ENCODE assay signal across 8 cellular contexts in genomic region chr5:88675758-88676636, GRCh38.
A peak's percentile ranks its signal among the peaks of the same experiment; 100 is the strongest.
DNase-seq lines count a peak whose midpoint lies in the region; ATAC-seq, FAIRE-seq and TF ChIP-seq lines count a peak whose summit lies in the region.

No MANE protein-coding gene starts in this region.

- peaks cover 0 to 7% (median 4%) of the 10 kb centered on the region in 5 donors for H3K36me3 Mint-ChIP-seq in naive thymus-derived CD4-positive, alpha-beta T cell

- H3K27me3 Mint-ChIP-seq in naive thymus-derived CD4-positive, alpha-beta T cell: peaks cover 74 to 94% (median 80%) of the 10 kb centered on the region in 5 donors

- H3K36me3 ChIP-seq in ES-I3 (ENCODE audit: insufficient read depth, low read length): no peaks in the 10 kb centered on the region
- H3K36me3 ChIP-seq in MG63: peaks cover 4% of the 10 kb centered on the region
- H3K36me3 ChIP-seq in naive thymus-derived CD4-positive, alpha-beta T cell (ENCODE audit: control insufficient read depth in 2 of 3, insufficient read depth in 3 of 3, low read length in 3 of 3): no peaks in the 10 kb centered on the region

- peak overlapping the region; percentile 68 to 86 (median 81) for H3K4me3 Mint-ChIP-seq in naive thymus-derived CD4-positive, alpha-beta T cell

- H3K4me1 ChIP-seq in ES-I3 (ENCODE audit: insufficient read depth, low read length): peaks cover 7% of the 10 kb centered on the region
- peaks cover 0 to 7% of the 10 kb centered on the region in 2 donors for H3K4me1 ChIP-seq in naive thymus-derived CD4-positive, alpha-beta T cell (ENCODE audit: control insufficient read depth in 2 of 2, insufficient read depth in 2 of 2, low read length in 2 of 2)

- H3K9me3 ChIP-seq in ES-I3 (ENCODE audit: control insufficient read depth, insufficient read depth, low read length) (no peaks in the 10 kb centered on the region), MG63 (no peaks in the 10 kb centered on the region)
- peaks cover 0 to 2% (median 0%) of the 10 kb centered on the region in 3 experiments for H3K9me3 ChIP-seq in naive thymus-derived CD4-positive, alpha-beta T cell (ENCODE audit: control insufficient read depth in 2 of 3, low read length in 3 of 3)

- no peaks in the 10 kb centered on the region for H3K27me3 ChIP-seq in MG63
- H3K27me3 ChIP-seq in naive thymus-derived CD4-positive, alpha-beta T cell (ENCODE audit: control insufficient read depth in 2 of 2, insufficient read depth in 2 of 2, low read length in 2 of 2): peaks cover 25 to 53% of the 10 kb centered on the region in 2 donors

- H3K4me1 Mint-ChIP-seq in naive thymus-derived CD4-positive, alpha-beta T cell: peaks cover 18 to 50% (median 37%) of the 10 kb centered on the region in 7 donors

- CTCF ChIA-PET in naive thymus-derived CD4-positive, alpha-beta T cell (lab: Charles Lee): no interaction called here

- intact Hi-C loops in naive thymus-derived CD4-positive, alpha-beta T cell (cut with micrococcal nuclease): loop anchor here (1.0 to 2.0 kb wide), 4 partner anchors 10 to 15 kb away; no protein-coding TSS in a partner anchor

- H3K27ac ChIP-seq in naive thymus-derived CD4-positive, alpha-beta T cell (ENCODE audit: low read depth, low read length): no peak overlapping the region

- peak; percentile 36 for ATAC-seq in GM21737 (IDR thresholded peaks at IDR 0.05; ENCODE audit: unreplicated experiment)
- ATAC-seq in SK-N-SH treated with all-trans-retinoic acid at 6 μM for 48 hours: peak; percentile 36
- no peak for ATAC-seq in naive thymus-derived CD4-positive, alpha-beta T cell

- H3K9ac ChIP-seq in ES-I3 (ENCODE audit: low read depth, low read length): peak overlapping the region; percentile 50; the same call in 1 of the 2 replicates

- H3K4me3 ChIP-seq in MG63: peak overlapping the region; percentile 69
- no peak overlapping the region for H3K4me3 ChIP-seq in epithelial cell of esophagus (ENCODE audit: low read length)
- peak overlapping the region; percentile 30 for H3K4me3 ChIP-seq in naive thymus-derived CD4-positive, alpha-beta T cell (ENCODE audit: low read length)

- DNase-seq in MG63 (peak; percentile 92), epithelial cell of esophagus (ENCODE audit: low read depth) (peak; percentile 51), frontal cortex (ENCODE audit: low spot score in 2 of 2) (no peak), NCI-H1694 treated with DMSO at 0.1 percent for 48 hours (lab: John Stamatoyannopoulos, UW) (no peak)
- no peak for DNase-seq in naive thymus-derived CD4-positive, alpha-beta T cell

- FAIRE-seq in frontal cortex (lab: Jason Lieb, UNC): no peak

- POLR2A ChIA-PET in naive thymus-derived CD4-positive, alpha-beta T cell (lab: Charles Lee): no interaction called here

- peak overlapping the region in 4 of 9 donors; percentile 50 to 80 (median 62) for H3K27ac Mint-ChIP-seq in naive thymus-derived CD4-positive, alpha-beta T cell

- TF ChIP-seq CTCF in epithelial cell of esophagus (IDR thresholded peaks at IDR 0.05; ENCODE audit: insufficient read depth, low read depth, low read length, missing control alignments): no peak

- H3K9me3 Mint-ChIP-seq in naive thymus-derived CD4-positive, alpha-beta T cell: peaks cover 0 to 46% (median 7%) of the 10 kb centered on the region in 11 donors

TF ChIP-seq in SK-N-SH treated with all-trans-retinoic acid at 6 μM for 48 hours, 23 proteins besides CTCF, POLR2A, EP300 and RAD21:
- TF ChIP-seq ZNF565 (CRISPR knock-in tag; conservative IDR thresholded peaks at IDR 0.05; ENCODE audit: low read depth): no peak
- TF ChIP-seq SNAI2 (CRISPR knock-in tag; IDR thresholded peaks at IDR 0.05): no peak
- no peak for TF ChIP-seq ZNF70 (CRISPR knock-in tag; IDR thresholded peaks at IDR 0.05)
- TF ChIP-seq, protein P1, sequence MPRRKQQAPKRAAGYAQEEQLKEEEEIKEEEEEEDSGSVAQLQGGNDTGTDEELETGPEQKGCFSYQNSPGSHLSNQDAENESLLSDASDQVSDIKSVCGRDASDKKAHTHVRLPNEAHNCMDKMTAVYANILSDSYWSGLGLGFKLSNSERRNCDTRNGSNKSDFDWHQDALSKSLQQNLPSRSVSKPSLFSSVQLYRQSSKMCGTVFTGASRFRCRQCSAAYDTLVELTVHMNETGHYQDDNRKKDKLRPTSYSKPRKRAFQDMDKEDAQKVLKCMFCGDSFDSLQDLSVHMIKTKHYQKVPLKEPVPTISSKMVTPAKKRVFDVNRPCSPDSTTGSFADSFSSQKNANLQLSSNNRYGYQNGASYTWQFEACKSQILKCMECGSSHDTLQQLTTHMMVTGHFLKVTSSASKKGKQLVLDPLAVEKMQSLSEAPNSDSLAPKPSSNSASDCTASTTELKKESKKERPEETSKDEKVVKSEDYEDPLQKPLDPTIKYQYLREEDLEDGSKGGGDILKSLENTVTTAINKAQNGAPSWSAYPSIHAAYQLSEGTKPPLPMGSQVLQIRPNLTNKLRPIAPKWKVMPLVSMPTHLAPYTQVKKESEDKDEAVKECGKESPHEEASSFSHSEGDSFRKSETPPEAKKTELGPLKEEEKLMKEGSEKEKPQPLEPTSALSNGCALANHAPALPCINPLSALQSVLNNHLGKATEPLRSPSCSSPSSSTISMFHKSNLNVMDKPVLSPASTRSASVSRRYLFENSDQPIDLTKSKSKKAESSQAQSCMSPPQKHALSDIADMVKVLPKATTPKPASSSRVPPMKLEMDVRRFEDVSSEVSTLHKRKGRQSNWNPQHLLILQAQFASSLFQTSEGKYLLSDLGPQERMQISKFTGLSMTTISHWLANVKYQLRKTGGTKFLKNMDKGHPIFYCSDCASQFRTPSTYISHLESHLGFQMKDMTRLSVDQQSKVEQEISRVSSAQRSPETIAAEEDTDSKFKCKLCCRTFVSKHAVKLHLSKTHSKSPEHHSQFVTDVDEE (CRISPR knock-in tag; IDR thresholded peaks at IDR 0.05): no peak
- TF ChIP-seq TOX (CRISPR knock-in tag; IDR thresholded peaks at IDR 0.05; ENCODE audit: borderline replicate concordance): no peak
- no peak for TF ChIP-seq ZFP30 (CRISPR knock-in tag; IDR thresholded peaks at IDR 0.05)
- TF ChIP-seq PATZ1 (CRISPR knock-in tag; IDR thresholded peaks at IDR 0.05; ENCODE audit: borderline replicate concordance): no peak
- no peak for TF ChIP-seq OSR1 (CRISPR knock-in tag; IDR thresholded peaks at IDR 0.05)
- no peak for TF ChIP-seq BACH2 (CRISPR knock-in tag; IDR thresholded peaks at IDR 0.05; ENCODE audit: borderline replicate concordance)
- TF ChIP-seq, protein P2, sequence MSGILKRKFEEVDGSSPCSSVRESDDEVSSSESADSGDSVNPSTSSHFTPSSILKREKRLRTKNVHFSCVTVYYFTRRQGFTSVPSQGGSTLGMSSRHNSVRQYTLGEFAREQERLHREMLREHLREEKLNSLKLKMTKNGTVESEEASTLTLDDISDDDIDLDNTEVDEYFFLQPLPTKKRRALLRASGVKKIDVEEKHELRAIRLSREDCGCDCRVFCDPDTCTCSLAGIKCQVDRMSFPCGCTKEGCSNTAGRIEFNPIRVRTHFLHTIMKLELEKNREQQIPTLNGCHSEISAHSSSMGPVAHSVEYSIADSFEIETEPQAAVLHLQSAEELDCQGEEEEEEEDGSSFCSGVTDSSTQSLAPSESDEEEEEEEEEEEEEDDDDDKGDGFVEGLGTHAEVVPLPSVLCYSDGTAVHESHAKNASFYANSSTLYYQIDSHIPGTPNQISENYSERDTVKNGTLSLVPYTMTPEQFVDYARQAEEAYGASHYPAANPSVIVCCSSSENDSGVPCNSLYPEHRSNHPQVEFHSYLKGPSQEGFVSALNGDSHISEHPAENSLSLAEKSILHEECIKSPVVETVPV (CRISPR knock-in tag; IDR thresholded peaks at IDR 0.05): no peak
- TF ChIP-seq GLIS3 (CRISPR knock-in tag; IDR thresholded peaks at IDR 0.05): no peak
- TF ChIP-seq ZFP3 (CRISPR knock-in tag; IDR thresholded peaks at IDR 0.05): no peak
- TF ChIP-seq ESRRG (CRISPR knock-in tag; IDR thresholded peaks at IDR 0.05): no peak
- TF ChIP-seq, protein P3, sequence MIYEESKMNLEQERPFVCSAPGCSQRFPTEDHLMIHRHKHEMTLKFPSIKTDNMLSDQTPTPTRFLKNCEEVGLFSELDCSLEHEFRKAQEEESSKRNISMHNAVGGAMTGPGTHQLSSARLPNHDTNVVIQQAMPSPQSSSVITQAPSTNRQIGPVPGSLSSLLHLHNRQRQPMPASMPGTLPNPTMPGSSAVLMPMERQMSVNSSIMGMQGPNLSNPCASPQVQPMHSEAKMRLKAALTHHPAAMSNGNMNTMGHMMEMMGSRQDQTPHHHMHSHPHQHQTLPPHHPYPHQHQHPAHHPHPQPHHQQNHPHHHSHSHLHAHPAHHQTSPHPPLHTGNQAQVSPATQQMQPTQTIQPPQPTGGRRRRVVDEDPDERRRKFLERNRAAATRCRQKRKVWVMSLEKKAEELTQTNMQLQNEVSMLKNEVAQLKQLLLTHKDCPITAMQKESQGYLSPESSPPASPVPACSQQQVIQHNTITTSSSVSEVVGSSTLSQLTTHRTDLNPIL (CRISPR knock-in tag; IDR thresholded peaks at IDR 0.05; ENCODE audit: low read depth): no peak
- TF ChIP-seq RARB (CRISPR knock-in tag; IDR thresholded peaks at IDR 0.05): no peak

Comparison
In these comparisons a context has a peak if more than half of its experiments do, and no peak if none do; other contexts are left out.
1. DNase-seq: peak in MG63 (single experiment) and epithelial cell of esophagus (single experiment); none in naive thymus-derived CD4-positive, alpha-beta T cell (0 of 9), frontal cortex (0 of 2) and NCI-H1694 treated with DMSO at 0.1 percent for 48 hours (single experiment).